2 cellular contexts compared by ENCODE assay signal in the genomic region with DNA sequence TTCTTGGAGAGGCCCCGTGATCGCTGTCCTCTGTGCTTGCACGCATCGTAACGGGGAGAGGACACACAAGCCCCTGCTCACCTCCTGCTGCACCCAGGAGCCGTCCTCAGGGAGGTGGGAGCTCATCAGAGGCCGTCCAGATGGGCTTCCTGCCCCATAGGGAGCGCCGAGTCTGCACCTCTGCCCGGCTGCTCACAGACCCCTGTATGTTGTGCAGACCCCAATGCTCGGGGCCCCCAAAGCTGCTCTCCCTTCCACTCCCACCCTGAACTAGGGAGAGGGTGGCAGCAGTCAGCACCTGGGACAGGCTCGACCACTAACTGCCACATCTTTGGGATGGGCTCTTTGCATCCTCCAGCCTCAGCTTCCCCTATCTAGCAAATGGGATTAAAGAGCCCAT.
TF ChIP-seq lines count a peak whose summit lies in the region.

No MANE protein-coding gene starts in this region.

TF ChIP-seq in K562, 482 proteins besides CTCF, POLR2A, EP300 and RAD21:
- no peak for TF ChIP-seq SRSF1 (IDR thresholded peaks at IDR 0.05; ENCODE audit: low read depth, low read length)
- TF ChIP-seq, protein P1, sequence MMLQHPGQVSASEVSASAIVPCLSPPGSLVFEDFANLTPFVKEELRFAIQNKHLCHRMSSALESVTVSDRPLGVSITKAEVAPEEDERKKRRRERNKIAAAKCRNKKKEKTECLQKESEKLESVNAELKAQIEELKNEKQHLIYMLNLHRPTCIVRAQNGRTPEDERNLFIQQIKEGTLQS (IDR thresholded peaks at IDR 0.05) = 0 out of 2 replicates have a peak, but pooled peaks have one; percentile 3
- TF ChIP-seq, protein P1 (CRISPR knock-in tag; conservative IDR thresholded peaks at IDR 0.05) = no peak
TF ChIP-seq in K562: peak in this region for 1.

TF ChIP-seq in HepG2, 621 proteins besides CTCF, POLR2A, EP300 and RAD21:
- TF ChIP-seq, protein P2, sequence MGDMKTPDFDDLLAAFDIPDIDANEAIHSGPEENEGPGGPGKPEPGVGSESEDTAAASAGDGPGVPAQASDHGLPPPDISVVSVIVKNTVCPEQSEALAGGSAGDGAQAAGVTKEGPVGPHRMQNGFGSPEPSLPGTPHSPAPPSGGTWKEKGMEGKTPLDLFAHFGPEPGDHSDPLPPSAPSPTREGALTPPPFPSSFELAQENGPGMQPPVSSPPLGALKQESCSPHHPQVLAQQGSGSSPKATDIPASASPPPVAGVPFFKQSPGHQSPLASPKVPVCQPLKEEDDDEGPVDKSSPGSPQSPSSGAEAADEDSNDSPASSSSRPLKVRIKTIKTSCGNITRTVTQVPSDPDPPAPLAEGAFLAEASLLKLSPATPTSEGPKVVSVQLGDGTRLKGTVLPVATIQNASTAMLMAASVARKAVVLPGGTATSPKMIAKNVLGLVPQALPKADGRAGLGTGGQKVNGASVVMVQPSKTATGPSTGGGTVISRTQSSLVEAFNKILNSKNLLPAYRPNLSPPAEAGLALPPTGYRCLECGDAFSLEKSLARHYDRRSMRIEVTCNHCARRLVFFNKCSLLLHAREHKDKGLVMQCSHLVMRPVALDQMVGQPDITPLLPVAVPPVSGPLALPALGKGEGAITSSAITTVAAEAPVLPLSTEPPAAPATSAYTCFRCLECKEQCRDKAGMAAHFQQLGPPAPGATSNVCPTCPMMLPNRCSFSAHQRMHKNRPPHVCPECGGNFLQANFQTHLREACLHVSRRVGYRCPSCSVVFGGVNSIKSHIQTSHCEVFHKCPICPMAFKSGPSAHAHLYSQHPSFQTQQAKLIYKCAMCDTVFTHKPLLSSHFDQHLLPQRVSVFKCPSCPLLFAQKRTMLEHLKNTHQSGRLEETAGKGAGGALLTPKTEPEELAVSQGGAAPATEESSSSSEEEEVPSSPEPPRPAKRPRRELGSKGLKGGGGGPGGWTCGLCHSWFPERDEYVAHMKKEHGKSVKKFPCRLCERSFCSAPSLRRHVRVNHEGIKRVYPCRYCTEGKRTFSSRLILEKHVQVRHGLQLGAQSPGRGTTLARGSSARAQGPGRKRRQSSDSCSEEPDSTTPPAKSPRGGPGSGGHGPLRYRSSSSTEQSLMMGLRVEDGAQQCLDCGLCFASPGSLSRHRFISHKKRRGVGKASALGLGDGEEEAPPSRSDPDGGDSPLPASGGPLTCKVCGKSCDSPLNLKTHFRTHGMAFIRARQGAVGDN (CRISPR knock-in tag; IDR thresholded peaks at IDR 0.05) = 0 out of 2 replicates have a peak, but pooled peaks have one; percentile 4
- TF ChIP-seq ZNF746 (CRISPR knock-in tag; IDR thresholded peaks at IDR 0.05) = no peak
